Comparison of ENCODE assay signal across 9 cellular contexts in genomic region chrX:66163849-66164401, GRCh38. TPM values are rescaled to one million over a fixed set of nuclear protein-coding genes. Genes with fewer than 3 reads are reported as not detected.
A peak's percentile ranks its signal among the peaks of the same experiment; 100 is the strongest.
DNase-seq lines count a peak whose midpoint lies in the region; ATAC-seq, FAIRE-seq and TF ChIP-seq lines count a peak whose summit lies in the region.
"Had no signal": no experiment of that assay in that cellular context is flagged by ENCODE, and none has a peak within 500 bp of the region (broad histone marks: within the 10 kb centered on the region; RNA-seq: fewer than 3 reads in every experiment).

A gene with protein sequence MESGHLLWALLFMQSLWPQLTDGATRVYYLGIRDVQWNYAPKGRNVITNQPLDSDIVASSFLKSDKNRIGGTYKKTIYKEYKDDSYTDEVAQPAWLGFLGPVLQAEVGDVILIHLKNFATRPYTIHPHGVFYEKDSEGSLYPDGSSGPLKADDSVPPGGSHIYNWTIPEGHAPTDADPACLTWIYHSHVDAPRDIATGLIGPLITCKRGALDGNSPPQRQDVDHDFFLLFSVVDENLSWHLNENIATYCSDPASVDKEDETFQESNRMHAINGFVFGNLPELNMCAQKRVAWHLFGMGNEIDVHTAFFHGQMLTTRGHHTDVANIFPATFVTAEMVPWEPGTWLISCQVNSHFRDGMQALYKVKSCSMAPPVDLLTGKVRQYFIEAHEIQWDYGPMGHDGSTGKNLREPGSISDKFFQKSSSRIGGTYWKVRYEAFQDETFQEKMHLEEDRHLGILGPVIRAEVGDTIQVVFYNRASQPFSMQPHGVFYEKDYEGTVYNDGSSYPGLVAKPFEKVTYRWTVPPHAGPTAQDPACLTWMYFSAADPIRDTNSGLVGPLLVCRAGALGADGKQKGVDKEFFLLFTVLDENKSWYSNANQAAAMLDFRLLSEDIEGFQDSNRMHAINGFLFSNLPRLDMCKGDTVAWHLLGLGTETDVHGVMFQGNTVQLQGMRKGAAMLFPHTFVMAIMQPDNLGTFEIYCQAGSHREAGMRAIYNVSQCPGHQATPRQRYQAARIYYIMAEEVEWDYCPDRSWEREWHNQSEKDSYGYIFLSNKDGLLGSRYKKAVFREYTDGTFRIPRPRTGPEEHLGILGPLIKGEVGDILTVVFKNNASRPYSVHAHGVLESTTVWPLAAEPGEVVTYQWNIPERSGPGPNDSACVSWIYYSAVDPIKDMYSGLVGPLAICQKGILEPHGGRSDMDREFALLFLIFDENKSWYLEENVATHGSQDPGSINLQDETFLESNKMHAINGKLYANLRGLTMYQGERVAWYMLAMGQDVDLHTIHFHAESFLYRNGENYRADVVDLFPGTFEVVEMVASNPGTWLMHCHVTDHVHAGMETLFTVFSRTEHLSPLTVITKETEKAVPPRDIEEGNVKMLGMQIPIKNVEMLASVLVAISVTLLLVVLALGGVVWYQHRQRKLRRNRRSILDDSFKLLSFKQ (plus strand): TSS chrX:66164247. CDS start chrX:66170571, 6,324 bp downstream.

- H3K4me3 Mint-ChIP-seq in stimulated activated naive B cell treated with anti-CD40 and anti-IgM and Interleukin-4, amounts not matched to agents 10 μg/mL and 1 μg/mL and 100 μg/mL, for 72 hours: no peak within 1 kb of the TSS
- H3K4me3 Mint-ChIP-seq: activated CD8-positive, alpha-beta T cell treated with anti-CD3 and anti-CD28 coated beads, Interleukin-2, amount 10 ng/mL, durations not matched to agents 7 days and 5 days had no signal

- no peak within 1 kb of the TSS for H3K27ac Mint-ChIP-seq in stimulated activated naive B cell treated with anti-CD40 and anti-IgM and Interleukin-4, amounts not matched to agents 10 μg/mL and 1 μg/mL and 100 μg/mL, for 72 hours
- H3K27ac Mint-ChIP-seq: activated CD8-positive, alpha-beta T cell treated with anti-CD3 and anti-CD28 coated beads, Interleukin-2, amount 10 ng/mL, durations not matched to agents 7 days and 5 days had no signal

- H3K36me3 Mint-ChIP-seq in stimulated activated naive B cell treated with anti-CD40 and anti-IgM and Interleukin-4, amounts not matched to agents 10 μg/mL and 1 μg/mL and 100 μg/mL, for 72 hours: no peaks in the 10 kb centered on the region

- TF ChIP-seq CTCF in D721Med (IDR thresholded peaks at IDR 0.05; ENCODE audit: insufficient read depth, missing control alignments): no peak

- H3K4me3 ChIP-seq in right cardiac atrium (ENCODE audit: low read length): peak within 1 kb of the TSS; percentile 87

- H3K9me3 ChIP-seq in right cardiac atrium (ENCODE audit: control insufficient read depth, low read length): no peaks in the 10 kb centered on the region

- intact Hi-C loops in right cardiac atrium (cut with DNase I): no loop called here

- 16% methylated on average over 3 of the region's 3 CpGs for WGBS in right cardiac atrium

- no peaks in the 10 kb centered on the region for H3K4me1 ChIP-seq in right cardiac atrium (ENCODE audit: control insufficient read depth, insufficient read depth, low read length)

- peak within 1 kb of the TSS; percentile 64 for H3K27ac ChIP-seq in right cardiac atrium (ENCODE audit: low read length)

- H3K4me1 Mint-ChIP-seq in stimulated activated naive B cell treated with anti-CD40 and anti-IgM and Interleukin-4, amounts not matched to agents 10 μg/mL and 1 μg/mL and 100 μg/mL, for 72 hours: peaks cover 0 to 2% of the 10 kb centered on the region in 2 donors

- peak; percentile 89 for DNase-seq in MV-4-11 (lab: John Stamatoyannopoulos, UW)
- DNase-seq in right cardiac atrium: peak in 2 of 3 donors; percentile 19 to 56
- DNase-seq in stimulated activated naive B cell treated with anti-CD40 and anti-IgM and Interleukin-4, amounts not matched to agents 10 μg/mL and 1 μg/mL and 100 μg/mL, for 72 hours: no peak
- no peak for DNase-seq in dedifferentiated amniotic fluid mesenchymal stem cell (ENCODE audit: extremely low spot score)
- DNase-seq in D721Med (ENCODE audit: insufficient read length, low spot score): no peak
- DNase-seq in activated CD4-positive, CD25-positive, alpha-beta regulatory T cell treated with anti-CD3 and anti-CD28 coated beads, Interleukin-2, amount 50 U/mL, for 72 hours: no peak
- DNase-seq in glomerular visceral epithelial cell (ENCODE audit: extremely low spot score): no peak
- DNase-seq: activated CD8-positive, alpha-beta T cell treated with anti-CD3 and anti-CD28 coated beads, Interleukin-2, amount 10 ng/mL, durations not matched to agents 7 days and 5 days had no signal

- ATAC-seq in GM19351 (IDR thresholded peaks at IDR 0.05; ENCODE audit: unreplicated experiment) (peak; percentile 67), right cardiac atrium (peak; percentile 75 to 81)
- ATAC-seq in stimulated activated naive B cell treated with anti-CD40 and anti-IgM and Interleukin-4, amounts not matched to agents 10 μg/mL and 1 μg/mL and 100 μg/mL, for 72 hours (replicated peaks): peak; percentile 25 to 43
- ATAC-seq: activated CD8-positive, alpha-beta T cell treated with anti-CD3 and anti-CD28 coated beads, Interleukin-2, amount 10 ng/mL, durations not matched to agents 7 days and 5 days had no signal

- H3K27me3 ChIP-seq in right cardiac atrium (ENCODE audit: control insufficient read depth, insufficient read depth): no peaks in the 10 kb centered on the region

- FAIRE-seq in D721Med (lab: Jason Lieb, UNC): no peak

- H3K9me3 Mint-ChIP-seq in stimulated activated naive B cell treated with anti-CD40 and anti-IgM and Interleukin-4, amounts not matched to agents 10 μg/mL and 1 μg/mL and 100 μg/mL, for 72 hours: no peaks in the 10 kb centered on the region

- peaks cover 0 to 18% of the 10 kb centered on the region in 2 donors for H3K27me3 Mint-ChIP-seq in stimulated activated naive B cell treated with anti-CD40 and anti-IgM and Interleukin-4, amounts not matched to agents 10 μg/mL and 1 μg/mL and 100 μg/mL, for 72 hours

RNA-seq across cellular contexts. Expression of the gene that starts here (rescaled TPM):
- total RNA-seq in right cardiac atrium: 10 to 100 TPM; 52.5 to 71.9 (median 60.4) TPM
- 16.0 TPM for polyA plus RNA-seq in right cardiac atrium
- total RNA-seq: activated CD8-positive, alpha-beta T cell treated with anti-CD3 and anti-CD28 coated beads, Interleukin-2, amount 10 ng/mL, durations not matched to agents 7 days and 5 days had no signal

Comparison
In these comparisons a context has a peak if more than half of its experiments do, and no peak if none do; other contexts are left out.
1. DNase-seq: peak in MV-4-11 (single experiment) and right cardiac atrium (2 of 3); none in stimulated activated naive B cell treated with anti-CD40 and anti-IgM and Interleukin-4, amounts not matched to agents 10 μg/mL and 1 μg/mL and 100 μg/mL, for 72 hours (single experiment), dedifferentiated amniotic fluid mesenchymal stem cell (single experiment), D721Med (single experiment), activated CD4-positive, CD25-positive, alpha-beta regulatory T cell treated with anti-CD3 and anti-CD28 coated beads, Interleukin-2, amount 50 U/mL, for 72 hours (single experiment) and glomerular visceral epithelial cell (single experiment).
2. Peak in every context shown above with its lines, with median percentiles within 50 percentile points of each other: ATAC-seq.